Comparison of ENCODE assay signal across 16 cellular contexts in the genomic region with DNA sequence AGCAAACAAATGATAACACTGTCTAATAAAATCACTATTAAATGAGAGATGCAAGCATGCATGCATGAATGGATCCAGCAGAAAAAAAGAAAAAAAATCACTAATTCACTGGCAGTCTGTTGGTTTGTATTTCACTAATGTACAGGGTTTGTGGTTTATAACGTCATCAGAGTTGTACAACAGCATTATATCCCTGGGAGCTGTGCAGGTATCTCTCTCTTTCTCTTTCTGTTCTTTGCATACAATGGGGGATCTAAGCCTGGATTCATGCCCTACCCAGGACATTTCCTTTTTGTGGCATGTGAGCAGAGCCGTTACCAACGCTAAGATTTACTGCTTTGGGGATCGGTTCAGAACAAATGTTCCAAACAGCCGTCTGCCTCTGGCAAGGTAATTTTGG.
A peak's percentile ranks its signal among the peaks of the same experiment; 100 is the strongest.
DNase-seq lines count a peak whose midpoint lies in the region; ATAC-seq, FAIRE-seq and TF ChIP-seq lines count a peak whose summit lies in the region.
"Had no signal": no experiment of that assay in that cellular context is flagged by ENCODE, and none has a peak within 500 bp of the region (broad histone marks: within the 10 kb centered on the region; RNA-seq: fewer than 3 reads in every experiment).

No MANE protein-coding gene starts in this region.

- H3K36me3 Mint-ChIP-seq in activated T-cell treated with anti-CD3 and anti-CD28 coated beads, Interleukin-2, amount 50 U/mL, for 72 hours (ENCODE audit: insufficient read depth in 2 of 2), result no peaks in the 10 kb centered on the region

- H3K4me3 Mint-ChIP-seq in activated T-cell treated with anti-CD3 and anti-CD28 coated beads, Interleukin-2, amount 50 U/mL, for 72 hours, result no peak overlapping the region
- H3K4me3 Mint-ChIP-seq: nephron had no signal

- H3K27ac Mint-ChIP-seq in activated T-cell treated with anti-CD3 and anti-CD28 coated beads, Interleukin-2, amount 50 U/mL, for 72 hours, result no peak overlapping the region
- H3K27ac Mint-ChIP-seq: nephron had no signal

- TF ChIP-seq CTCF in foreskin fibroblast (IDR thresholded peaks at IDR 0.05; ENCODE audit: low read depth, low read length), result no peak

- FAIRE-seq in frontal cortex (lab: Jason Lieb, UNC), result no peak
- FAIRE-seq: keratinocyte, small intestine had no signal

- H3K27me3 Mint-ChIP-seq in activated T-cell treated with anti-CD3 and anti-CD28 coated beads, Interleukin-2, amount 50 U/mL, for 72 hours (ENCODE audit: low read depth), result no peaks in the 10 kb centered on the region

- no peak overlapping the region for H3K4me3 ChIP-seq in foreskin fibroblast (ENCODE audit: low read depth in 1 of 2, low read length in 2 of 2)
- H3K4me3 ChIP-seq: SJSA1 had no signal

- ATAC-seq in GM18499 (IDR thresholded peaks at IDR 0.05; ENCODE audit: insufficient read depth, unreplicated experiment), result peak; percentile 86
- peak; percentile 84 for ATAC-seq in GM21526 (IDR thresholded peaks at IDR 0.05; ENCODE audit: low FRiP score, unreplicated experiment)
- peak; percentile 86 for ATAC-seq in HG03159 (IDR thresholded peaks at IDR 0.05; ENCODE audit: unreplicated experiment)
- no peak for ATAC-seq in activated T-cell treated with anti-CD3 and anti-CD28 coated beads, Interleukin-2, amount 50 U/mL, for 72 hours (replicated peaks in 1 of 2)

- H3K9me3 Mint-ChIP-seq in activated T-cell treated with anti-CD3 and anti-CD28 coated beads, Interleukin-2, amount 50 U/mL, for 72 hours, result peaks cover 0 to 2% of the 10 kb centered on the region in 2 donors
- H3K9me3 Mint-ChIP-seq: nephron had no signal

- DNase-seq in NCI-H774 (lab: John Stamatoyannopoulos, UW), result peak; percentile 66
- DNase-seq in frontal cortex (ENCODE audit: low spot score in 2 of 2), result no peak
- no peak for DNase-seq in foreskin fibroblast
- no peak for DNase-seq in kidney glomerular epithelial cell (lab: John Stamatoyannopoulos, UW)
- DNase-seq in activated T-cell treated with anti-CD3 and anti-CD28 coated beads, Interleukin-2, amount 50 U/mL, for 72 hours, result no peak
- DNase-seq: activated T-cell treated with anti-CD3 and anti-CD28 coated beads for 4 hours, aorta, foreskin melanocyte, NCI-H510A treated with DMSO at 0.1 percent for 48 hours, small intestine had no signal

- H3K4me1 Mint-ChIP-seq in activated T-cell treated with anti-CD3 and anti-CD28 coated beads, Interleukin-2, amount 50 U/mL, for 72 hours (ENCODE audit: low read depth), result no peaks in the 10 kb centered on the region

Comparison
In these comparisons a context has a peak if more than half of its experiments do, and no peak if none do; other contexts are left out.
1. ATAC-seq: peak in GM18499 (single experiment), GM21526 (single experiment) and HG03159 (single experiment); none in activated T-cell treated with anti-CD3 and anti-CD28 coated beads, Interleukin-2, amount 50 U/mL, for 72 hours (0 of 2).